Comparison of ENCODE assay signal across 17 cellular contexts in genomic region chr18:27785815-27786537, GRCh38.
DNase-seq lines count a peak whose midpoint lies in the region; ATAC-seq and TF ChIP-seq lines count a peak whose summit lies in the region.
"Had no signal": no experiment of that assay in that cellular context is flagged by ENCODE, and none has a peak within 500 bp of the region (broad histone marks: within the 10 kb centered on the region; RNA-seq: fewer than 3 reads in every experiment).

No MANE protein-coding gene starts in this region.

- H3K4me1 Mint-ChIP-seq in nephron progenitor cell = peaks cover 61% of the 10 kb centered on the region
- H3K4me1 Mint-ChIP-seq in progenitor cell of endocrine pancreas (ENCODE audit: low read depth) = peaks cover 15% of the 10 kb centered on the region
- H3K4me1 Mint-ChIP-seq: memory B cell had no signal

- ATAC-seq in HG03354 (IDR thresholded peaks at IDR 0.05; ENCODE audit: poor library complexity, severe bottlenecking, unreplicated experiment) = no peak
- ATAC-seq: HCT116 had no signal

- TF ChIP-seq CTCF in nephron progenitor cell (IDR thresholded peaks at IDR 0.05) (no peak), progenitor cell of endocrine pancreas (IDR thresholded peaks at IDR 0.05; ENCODE audit: unreplicated experiment) (no peak)

- H3K27me3 Mint-ChIP-seq in nephron progenitor cell (ENCODE audit: low read depth, poor library complexity) (no peaks in the 10 kb centered on the region), progenitor cell of endocrine pancreas (peaks cover 13% of the 10 kb centered on the region)
- H3K27me3 Mint-ChIP-seq: memory B cell had no signal

- H3K36me3 Mint-ChIP-seq in nephron progenitor cell (ENCODE audit: low read depth) (no peaks in the 10 kb centered on the region), progenitor cell of endocrine pancreas (ENCODE audit: insufficient read depth) (no peaks in the 10 kb centered on the region)
- H3K36me3 Mint-ChIP-seq: memory B cell had no signal

- H3K4me3 Mint-ChIP-seq in nephron progenitor cell (no peak overlapping the region), progenitor cell of endocrine pancreas (ENCODE audit: low read depth) (no peak overlapping the region)
- H3K4me3 Mint-ChIP-seq: memory B cell had no signal

- peak; percentile 96 for DNase-seq in DMS79 (lab: John Stamatoyannopoulos, UW)
- peak; percentile 90 for DNase-seq in NCI-H2029 treated with DMSO at 0.1 percent for 48 hours (lab: John Stamatoyannopoulos, UW)
- peak; percentile 97 for DNase-seq in NCI-H774 (lab: John Stamatoyannopoulos, UW)
- no peak for DNase-seq in nephron progenitor cell
- DNase-seq in cerebellar cortex (ENCODE audit: low spot score) = no peak
- no peak for DNase-seq in progenitor cell of endocrine pancreas (ENCODE audit: low spot score, unreplicated experiment)
- DNase-seq in UCSD-AML1 (lab: John Stamatoyannopoulos, UW; ENCODE audit: unreplicated experiment) = no peak
- DNase-seq: activated CD4-positive, alpha-beta T cell treated with anti-CD3 and anti-CD28 coated beads for 4 hours; activated CD8-positive, alpha-beta memory T cell treated with anti-CD3 and anti-CD28 coated beads, Interleukin-2, amount 50 U/mL, for 4 hours; GF-D8; NK-92 treated with Interleukin-12 subunit alpha and Interleukin-12 subunit beta, amount 100 ng/mL, for 24 hours; stimulated activated CD4-positive, alpha-beta T cell treated with anti-CD3 and anti-CD28 coated beads, Interleukin-4, amount 100 ng/mL, for 4 hours; T-helper 2 cell; trophoblast cell had no signal

- H3K9me3 Mint-ChIP-seq in nephron progenitor cell = no peaks in the 10 kb centered on the region
- H3K9me3 Mint-ChIP-seq in progenitor cell of endocrine pancreas (ENCODE audit: low read depth) = no peaks in the 10 kb centered on the region

- H3K27ac Mint-ChIP-seq in nephron progenitor cell (peak overlapping the region; percentile 38), progenitor cell of endocrine pancreas (no peak overlapping the region)
- H3K27ac Mint-ChIP-seq: memory B cell had no signal

Comparison
In these comparisons a context has a peak if more than half of its experiments do, and no peak if none do; other contexts are left out.
1. DNase-seq: peak in DMS79 (single experiment), NCI-H2029 treated with DMSO at 0.1 percent for 48 hours (single experiment) and NCI-H774 (single experiment); none in nephron progenitor cell (single experiment), cerebellar cortex (single experiment), progenitor cell of endocrine pancreas (single experiment) and UCSD-AML1 (single experiment).